ENCODE assay signal across 8 cellular contexts in the genomic region with DNA sequence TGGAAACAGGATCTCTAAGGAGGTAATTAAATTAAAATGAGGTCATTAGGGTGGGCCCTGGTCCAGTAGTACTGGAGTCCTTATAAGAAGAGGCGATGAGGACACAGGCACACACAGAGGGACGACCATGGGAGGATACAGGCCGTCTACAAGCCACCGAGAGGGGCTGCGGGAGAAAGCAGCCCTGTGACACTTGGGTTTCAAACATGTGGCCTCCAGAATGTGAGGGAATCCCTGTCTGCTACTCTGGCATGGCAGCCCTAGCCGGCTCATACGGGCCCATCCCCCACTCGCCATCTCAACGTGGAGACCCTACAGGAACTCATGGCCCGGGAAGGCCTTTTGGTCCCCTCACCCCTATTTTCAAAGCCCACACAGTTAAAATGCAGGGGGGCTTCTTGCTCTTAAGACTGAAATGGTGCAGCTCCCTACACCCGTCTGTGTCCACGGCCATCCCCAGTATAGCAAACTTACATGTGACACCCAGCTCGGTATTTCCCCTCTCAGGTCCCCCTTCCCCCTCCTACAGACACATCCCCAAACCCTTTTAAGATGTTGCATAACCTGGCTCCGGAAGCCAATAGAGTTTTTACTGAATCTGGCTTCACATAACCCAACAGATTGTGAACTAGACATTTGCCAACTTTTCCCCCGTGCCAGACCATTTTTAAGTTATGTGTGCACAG.
A peak's percentile ranks its signal among the peaks of the same experiment; 100 is the strongest.
DNase-seq lines count a peak whose midpoint lies in the region; ATAC-seq and TF ChIP-seq lines count a peak whose summit lies in the region.

No MANE protein-coding gene starts in this region.

- DNase-seq in A673 (ENCODE audit: low spot score) (peak; percentile 72), T-helper 17 cell (peak; percentile 13 to 39 (median 28)), brain microvascular endothelial cell (no peak)
- peak in 2 of 3 donors; percentile 34 to 37 for DNase-seq in effector memory CD4-positive, alpha-beta T cell
- DNase-seq in natural killer cell treated with Interleukin-12 subunit alpha and Interleukin-12 subunit beta and Interleukin-15 and Interleukin-18, amount 100 ng/mL, for 72 hours (ENCODE audit: low spot score), result peak; percentile 82
- DNase-seq in stimulated activated CD8-positive, alpha-beta memory T cell treated with anti-CD3 and anti-CD28 coated beads, Interleukin-4, amount 100 ng/mL, for 48 hours, result no peak

- H3K36me3 Mint-ChIP-seq in T-helper 17 cell (ENCODE audit: low read depth), result no peaks in the 10 kb centered on the region
- no peaks in the 10 kb centered on the region for H3K36me3 Mint-ChIP-seq in natural killer cell treated with Interleukin-12 subunit alpha and Interleukin-12 subunit beta and Interleukin-15 and Interleukin-18, amount 100 ng/mL, for 72 hours

- in situ Hi-C loops in brain microvascular endothelial cell (cut with HindIII; ENCODE audit: low pct_ligation_motif_present, low sequenced_read_pairs), result no loop called here

- H3K4me3 Mint-ChIP-seq in T-helper 17 cell, result peak overlapping the region; percentile 85
- peak overlapping the region; percentile 96 for H3K4me3 Mint-ChIP-seq in natural killer cell treated with Interleukin-12 subunit alpha and Interleukin-12 subunit beta and Interleukin-15 and Interleukin-18, amount 100 ng/mL, for 72 hours

- no peak for TF ChIP-seq CTCF in A673 (conservative IDR thresholded peaks at IDR 0.05; ENCODE audit: low read depth, low read length)
- TF ChIP-seq CTCF in brain microvascular endothelial cell (IDR thresholded peaks at IDR 0.05; ENCODE audit: low read depth, low read length, missing control alignments), result no peak

- POLR2A ChIA-PET in A673 (lab: Charles Lee; ENCODE audit: low non-redundant PET), result no interaction called here

- H3K27me3 Mint-ChIP-seq in T-helper 17 cell, result no peaks in the 10 kb centered on the region
- H3K27me3 Mint-ChIP-seq in natural killer cell treated with Interleukin-12 subunit alpha and Interleukin-12 subunit beta and Interleukin-15 and Interleukin-18, amount 100 ng/mL, for 72 hours, result no peaks in the 10 kb centered on the region

- no peaks in the 10 kb centered on the region for H3K9me3 ChIP-seq in A673 (ENCODE audit: low read depth, low read length, poor library complexity, severe bottlenecking)
- no peaks in the 10 kb centered on the region for H3K9me3 ChIP-seq in T-helper 17 cell (ENCODE audit: control insufficient read depth, low read length, poor library complexity, severe bottlenecking)
- no peaks in the 10 kb centered on the region for H3K9me3 ChIP-seq in effector memory CD4-positive, alpha-beta T cell (ENCODE audit: control insufficient read depth, low read length)

- BruUV-seq in A673 (replicated peaks; lab: Mats Ljungman, UMichigan), result no TSS peak

- intact Hi-C loops in A673 (cut with micrococcal nuclease; ENCODE audit: unreplicated experiment), result loop anchor here (10.0 kb wide), 2 partner anchors 196 to 364 kb away; no protein-coding TSS in a partner anchor

- H3K27ac ChIP-seq in A673 (ENCODE audit: low read depth, low read length, poor library complexity, severe bottlenecking) (peak overlapping the region; percentile 80), brain microvascular endothelial cell (no peak overlapping the region)
- peak overlapping the region; percentile 86 for H3K27ac ChIP-seq in effector memory CD4-positive, alpha-beta T cell (ENCODE audit: insufficient read depth, low read length, poor library complexity, severe bottlenecking)

- no peaks in the 10 kb centered on the region for H3K36me3 ChIP-seq in A673 (ENCODE audit: insufficient read depth, low read length, poor library complexity, severe bottlenecking)
- H3K36me3 ChIP-seq in effector memory CD4-positive, alpha-beta T cell (ENCODE audit: control insufficient read depth, insufficient read depth, low read length), result no peaks in the 10 kb centered on the region
- H3K36me3 ChIP-seq in brain microvascular endothelial cell (replicated peaks), result no peaks in the 10 kb centered on the region

- peak overlapping the region; percentile 95 for H3K27ac Mint-ChIP-seq in T-helper 17 cell
- peak overlapping the region; percentile 96 to 97 for H3K27ac Mint-ChIP-seq in natural killer cell treated with Interleukin-12 subunit alpha and Interleukin-12 subunit beta and Interleukin-15 and Interleukin-18, amount 100 ng/mL, for 72 hours

- CTCF ChIA-PET in A673 (lab: Charles Lee), result no interaction called here

- peak overlapping the region; percentile 23 for H3K4me3 ChIP-seq in A673 (ENCODE audit: low read depth, low read length, poor library complexity, severe bottlenecking)
- H3K4me3 ChIP-seq in effector memory CD4-positive, alpha-beta T cell (ENCODE audit: insufficient read depth, low read depth, low read length, poor library complexity, severe bottlenecking), result peak overlapping the region; percentile 46
- no peak overlapping the region for H3K4me3 ChIP-seq in brain microvascular endothelial cell (ENCODE audit: low read depth, low read length)

- peak; percentile 54 for ATAC-seq in GM18511 (IDR thresholded peaks at IDR 0.05; ENCODE audit: unreplicated experiment)
- ATAC-seq in HG03159 (IDR thresholded peaks at IDR 0.05; ENCODE audit: unreplicated experiment), result peak; percentile 31
- peak; percentile 80 for ATAC-seq in T-helper 17 cell
- peak; percentile 79 to 85 for ATAC-seq in natural killer cell treated with Interleukin-12 subunit alpha and Interleukin-12 subunit beta and Interleukin-15 and Interleukin-18, amount 100 ng/mL, for 72 hours

- no peaks in the 10 kb centered on the region for H3K27me3 ChIP-seq in A673 (replicated peaks; ENCODE audit: insufficient read depth, low read depth, low read length, poor library complexity)
- no peaks in the 10 kb centered on the region for H3K27me3 ChIP-seq in effector memory CD4-positive, alpha-beta T cell (replicated peaks; ENCODE audit: control insufficient read depth, insufficient read depth, low read length, poor library complexity, severe bottlenecking)
- H3K27me3 ChIP-seq in brain microvascular endothelial cell (replicated peaks), result no peaks in the 10 kb centered on the region

- H3K4me1 Mint-ChIP-seq in T-helper 17 cell, result peaks cover 29% of the 10 kb centered on the region
- peaks cover 38 to 43% of the 10 kb centered on the region in 2 donors for H3K4me1 Mint-ChIP-seq in natural killer cell treated with Interleukin-12 subunit alpha and Interleukin-12 subunit beta and Interleukin-15 and Interleukin-18, amount 100 ng/mL, for 72 hours (ENCODE audit: low read depth in 2 of 2)

- H3K4me1 ChIP-seq in A673 (ENCODE audit: insufficient read depth, low read length, poor library complexity, severe bottlenecking), result peaks cover 26% of the 10 kb centered on the region
- peaks cover 31% of the 10 kb centered on the region for H3K4me1 ChIP-seq in effector memory CD4-positive, alpha-beta T cell (ENCODE audit: control insufficient read depth, insufficient read depth, low read length, poor library complexity, severe bottlenecking)

- no peaks in the 10 kb centered on the region for H3K9me3 Mint-ChIP-seq in natural killer cell treated with Interleukin-12 subunit alpha and Interleukin-12 subunit beta and Interleukin-15 and Interleukin-18, amount 100 ng/mL, for 72 hours

Comparison
In these comparisons a context has a peak if more than half of its experiments do, and no peak if none do; other contexts are left out.
1. DNase-seq: peak in A673 (single experiment), T-helper 17 cell (3 of 3), effector memory CD4-positive, alpha-beta T cell (2 of 3) and natural killer cell treated with Interleukin-12 subunit alpha and Interleukin-12 subunit beta and Interleukin-15 and Interleukin-18, amount 100 ng/mL, for 72 hours (single experiment); none in stimulated activated CD8-positive, alpha-beta memory T cell treated with anti-CD3 and anti-CD28 coated beads, Interleukin-4, amount 100 ng/mL, for 48 hours (single experiment) and brain microvascular endothelial cell (single experiment).
2. ATAC-seq: peak in every context shown above with its lines; median percentile 82 in natural killer cell treated with Interleukin-12 subunit alpha and Interleukin-12 subunit beta and Interleukin-15 and Interleukin-18, amount 100 ng/mL, for 72 hours; 80 in T-helper 17 cell; 54 in GM18511; 31 in HG03159.